23 cellular contexts compared by ENCODE assay signal in the genomic region with DNA sequence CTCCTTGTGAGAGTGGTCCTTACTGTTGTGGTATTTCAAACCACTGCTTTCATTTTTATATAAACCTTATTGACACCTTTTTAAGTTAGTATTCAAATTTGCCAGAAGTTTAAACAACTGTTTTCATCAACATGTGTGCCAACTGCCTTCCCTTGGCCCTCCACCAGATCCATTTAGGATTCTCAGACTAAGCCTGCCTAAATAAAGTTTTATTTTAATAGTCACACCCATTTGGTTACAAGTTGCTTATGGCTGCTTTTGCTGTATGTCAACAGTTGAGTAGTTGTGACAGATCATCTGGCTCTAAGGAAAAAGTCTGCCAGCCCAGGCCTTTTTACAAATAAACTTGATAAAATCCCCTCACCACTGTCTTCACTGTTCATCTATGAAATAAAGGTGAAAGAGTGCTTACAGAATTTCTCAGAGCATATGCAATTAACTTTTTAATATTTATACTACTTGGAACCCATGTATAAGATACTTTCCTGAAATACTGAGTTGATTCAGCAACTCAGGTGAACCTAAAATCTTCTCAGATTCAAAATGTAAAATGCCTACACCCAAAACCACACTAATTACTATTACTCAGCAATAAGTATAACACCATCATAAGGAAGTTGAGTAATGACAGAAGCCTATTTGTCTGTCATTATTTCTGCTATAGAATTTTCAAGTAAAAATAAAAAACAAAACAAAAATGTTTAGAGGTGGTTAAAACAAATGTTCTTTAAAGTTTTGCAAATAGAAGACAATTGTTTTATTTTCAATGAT.
"Had no signal": no experiment of that assay in that cellular context is flagged by ENCODE, and none has a peak within 500 bp of the region (broad histone marks: within the 10 kb centered on the region; RNA-seq: fewer than 3 reads in every experiment).

No MANE protein-coding gene starts in this region.

- FAIRE-seq: colon, keratinocyte had no signal

- DNase-seq: activated CD4-positive, alpha-beta T cell treated with anti-CD3 and anti-CD28 coated beads for 36 hours; activated CD4-positive, alpha-beta T cell treated with anti-CD3 and anti-CD28 coated beads, Interleukin-2, amount 50 U/mL, for 48 hours; activated CD8-positive, alpha-beta memory T cell treated with anti-CD3 and anti-CD28 coated beads, Interleukin-2, amount 10 ng/mL, durations not matched to agents 7 days and 5 days; activated naive CD4-positive, alpha-beta T cell treated with Interleukin-2 at 50 U/mL for 16 hours; activated naive CD8-positive, alpha-beta T cell treated with anti-CD3 and anti-CD28 coated beads, Interleukin-2, amount 10 ng/mL, durations not matched to agents 7 days and 5 days; body of pancreas; endodermal cell; foreskin melanocyte; glutamatergic neuron; hypothalamus; mammary epithelial cell; midbrain; stimulated activated CD4-positive, alpha-beta T cell treated with anti-CD3 and anti-CD28 coated beads, Interleukin-4, amount 100 ng/mL, for 1 hour; upper lobe of right lung; WERI-Rb-1 had no signal

- H3K4me1 ChIP-seq: neural progenitor cell, prostate gland had no signal

- H3K36me3 Mint-ChIP-seq: neural progenitor cell had no signal

- H3K27me3 ChIP-seq: body of pancreas, dorsolateral prefrontal cortex, neural progenitor cell, right atrium auricular region, upper lobe of right lung had no signal

- H3K9me3 Mint-ChIP-seq: activated naive CD8-positive, alpha-beta T cell treated with anti-CD3 and anti-CD28 coated beads, Interleukin-2, amount 10 ng/mL, durations not matched to agents 7 days and 5 days; activated T-helper 2 cell treated with anti-CD3 and anti-CD28 coated beads, Interferon-gamma antibody, Interleukin-2, Interleukin-4, amounts not matched to agents 10 μg/mL and 5 μg/mL and 100 μg/mL, durations not matched to agents 14 hours and 24 hours and 36 hours; endodermal cell; neural progenitor cell had no signal

- H3K27ac ChIP-seq: body of pancreas, dorsolateral prefrontal cortex, neural progenitor cell, prostate gland, right atrium auricular region, upper lobe of right lung, WERI-Rb-1 had no signal

- H3K27me3 Mint-ChIP-seq: activated CD4-positive, alpha-beta T cell treated with anti-CD3 and anti-CD28 coated beads for 36 hours; activated CD8-positive, alpha-beta memory T cell treated with anti-CD3 and anti-CD28 coated beads, Interleukin-2, amount 10 ng/mL, durations not matched to agents 7 days and 5 days; activated naive CD8-positive, alpha-beta T cell treated with anti-CD3 and anti-CD28 coated beads, Interleukin-2, amount 10 ng/mL, durations not matched to agents 7 days and 5 days had no signal

- ATAC-seq: activated CD4-positive, alpha-beta T cell treated with anti-CD3 and anti-CD28 coated beads for 36 hours; activated CD8-positive, alpha-beta memory T cell treated with anti-CD3 and anti-CD28 coated beads, Interleukin-2, amount 10 ng/mL, durations not matched to agents 7 days and 5 days; body of pancreas; upper lobe of right lung had no signal

- H3K36me3 ChIP-seq: neural progenitor cell, prostate gland, right atrium auricular region, upper lobe of right lung, WERI-Rb-1 had no signal

- H3K4me3 ChIP-seq: body of pancreas, dorsolateral prefrontal cortex, neural progenitor cell, prostate gland, right atrium auricular region, smooth muscle cell, upper lobe of right lung had no signal

- H3K4me3 Mint-ChIP-seq: activated CD4-positive, alpha-beta T cell treated with anti-CD3 and anti-CD28 coated beads for 36 hours; activated CD8-positive, alpha-beta memory T cell treated with anti-CD3 and anti-CD28 coated beads, Interleukin-2, amount 10 ng/mL, durations not matched to agents 7 days and 5 days; activated naive CD8-positive, alpha-beta T cell treated with anti-CD3 and anti-CD28 coated beads, Interleukin-2, amount 10 ng/mL, durations not matched to agents 7 days and 5 days; endodermal cell; neural progenitor cell had no signal

- H3K4me1 Mint-ChIP-seq: endodermal cell, neural progenitor cell had no signal

- H3K9me3 ChIP-seq: body of pancreas, prostate gland, right atrium auricular region, upper lobe of right lung had no signal

- H3K27ac Mint-ChIP-seq: activated CD4-positive, alpha-beta T cell treated with anti-CD3 and anti-CD28 coated beads for 36 hours; activated CD8-positive, alpha-beta memory T cell treated with anti-CD3 and anti-CD28 coated beads, Interleukin-2, amount 10 ng/mL, durations not matched to agents 7 days and 5 days; activated naive CD8-positive, alpha-beta T cell treated with anti-CD3 and anti-CD28 coated beads, Interleukin-2, amount 10 ng/mL, durations not matched to agents 7 days and 5 days; activated T-helper 2 cell treated with anti-CD3 and anti-CD28 coated beads, Interferon-gamma antibody, Interleukin-2, Interleukin-4, amounts not matched to agents 10 μg/mL and 5 μg/mL and 100 μg/mL, durations not matched to agents 14 hours and 24 hours and 36 hours; endodermal cell; neural progenitor cell had no signal
